Comparison of ENCODE assay signal across 11 cellular contexts in genomic region chr4:80005863-80006262, GRCh38.
DNase-seq lines count a peak whose midpoint lies in the region; ATAC-seq lines count a peak whose summit lies in the region.
"Had no signal": no experiment of that assay in that cellular context is flagged by ENCODE, and none has a peak within 500 bp of the region (broad histone marks: within the 10 kb centered on the region; RNA-seq: fewer than 3 reads in every experiment).

No MANE protein-coding gene starts in this region.

- DNase-seq in Daoy (ENCODE audit: low read depth) = peak; percentile 2
- peak; percentile 26 for DNase-seq in HS-5 (ENCODE audit: low read depth)
- DNase-seq in kidney tubule cell (ENCODE audit: low spot score) = peak; percentile 78
- DNase-seq in DMS79 treated with DMSO at 0.1 percent for 48 hours (lab: John Stamatoyannopoulos, UW) = no peak
- no peak for DNase-seq in NCI-H524 treated with DMSO at 0.1 percent for 48 hours (lab: John Stamatoyannopoulos, UW)
- no peak for DNase-seq in C1 segment of cervical spinal cord (lab: John Stamatoyannopoulos, UW)
- DNase-seq: activated CD4-positive, alpha-beta T cell treated with anti-CD3 and anti-CD28 coated beads for 4 hours; posterior cingulate gyrus; RPMI8226 had no signal

- peaks cover 5% of the 10 kb centered on the region for H3K9me3 Mint-ChIP-seq in activated T-helper 17 cell treated with anti-CD3 and anti-CD28 coated beads, Interleukin-2, amount 50 U/mL, for 72 hours

- peak; percentile 82 for ATAC-seq in activated T-helper 17 cell treated with anti-CD3 and anti-CD28 coated beads, Interleukin-2, amount 50 U/mL, for 72 hours (replicated peaks)

- H3K27me3 Mint-ChIP-seq in activated T-helper 17 cell treated with anti-CD3 and anti-CD28 coated beads, Interleukin-2, amount 50 U/mL, for 72 hours = no peaks in the 10 kb centered on the region
- H3K27me3 Mint-ChIP-seq: brain had no signal

- peaks cover 50% of the 10 kb centered on the region for H3K4me1 Mint-ChIP-seq in activated T-helper 17 cell treated with anti-CD3 and anti-CD28 coated beads, Interleukin-2, amount 50 U/mL, for 72 hours

- H3K4me3 Mint-ChIP-seq in activated T-helper 17 cell treated with anti-CD3 and anti-CD28 coated beads, Interleukin-2, amount 50 U/mL, for 72 hours = peak overlapping the region; percentile 79
- H3K4me3 Mint-ChIP-seq: brain had no signal

- H3K27ac Mint-ChIP-seq in activated T-helper 17 cell treated with anti-CD3 and anti-CD28 coated beads, Interleukin-2, amount 50 U/mL, for 72 hours = peak overlapping the region; percentile 94

- H3K36me3 Mint-ChIP-seq in activated T-helper 17 cell treated with anti-CD3 and anti-CD28 coated beads, Interleukin-2, amount 50 U/mL, for 72 hours (ENCODE audit: low read depth) = peaks cover 76% of the 10 kb centered on the region

Comparison
In these comparisons a context has a peak if more than half of its experiments do, and no peak if none do; other contexts are left out.
1. DNase-seq: peak in Daoy (single experiment), HS-5 (single experiment) and kidney tubule cell (single experiment); none in DMS79 treated with DMSO at 0.1 percent for 48 hours (single experiment), NCI-H524 treated with DMSO at 0.1 percent for 48 hours (single experiment) and C1 segment of cervical spinal cord (0 of 14).